ENCODE assay signal across 21 cellular contexts in genomic region chr4:67674098-67674497, GRCh38. TPM values are rescaled to one million over a fixed set of nuclear protein-coding genes. Genes with fewer than 3 reads are reported as not detected.
DNase-seq lines count a peak whose midpoint lies in the region; ATAC-seq and TF ChIP-seq lines count a peak whose summit lies in the region.
"Had no signal": no experiment of that assay in that cellular context is flagged by ENCODE, and none has a peak within 500 bp of the region (broad histone marks: within the 10 kb centered on the region; RNA-seq: fewer than 3 reads in every experiment).

No MANE protein-coding gene starts in this region.

- dilution Hi-C loops in mammary epithelial cell (cut with HindIII; ENCODE audit: low sequenced_read_pairs), result no loop called here

- no peak overlapping the region for H3K27ac Mint-ChIP-seq in mesothelial cell of epicardium
- H3K27ac Mint-ChIP-seq: activated naive CD4-positive, alpha-beta T cell treated with anti-CD3 and anti-CD28 coated beads, Interleukin-2, amount 10 ng/mL, durations not matched to agents 7 days and 5 days; CD4-positive, CD25-positive, alpha-beta regulatory T cell had no signal

- no peaks in the 10 kb centered on the region for H3K9me3 ChIP-seq in mammary epithelial cell (replicated peaks; ENCODE audit: insufficient read depth, low read length)
- H3K9me3 ChIP-seq in esophagus squamous epithelium, result no peaks in the 10 kb centered on the region
- H3K9me3 ChIP-seq: spleen, suprapubic skin had no signal

- H3K27me3 Mint-ChIP-seq in mesothelial cell of epicardium (ENCODE audit: low read depth), result no peaks in the 10 kb centered on the region
- H3K27me3 Mint-ChIP-seq: activated naive CD4-positive, alpha-beta T cell treated with anti-CD3 and anti-CD28 coated beads, Interleukin-2, amount 10 ng/mL, durations not matched to agents 7 days and 5 days; CD4-positive, CD25-positive, alpha-beta regulatory T cell had no signal

- no peak overlapping the region for H3K4me3 ChIP-seq in mammary epithelial cell (replicated peaks in 1 of 3; ENCODE audit: insufficient read depth in 1 of 3, low read depth in 2 of 3, low read length in 3 of 3)
- no peak overlapping the region for H3K4me3 ChIP-seq in dorsolateral prefrontal cortex
- H3K4me3 ChIP-seq in esophagus squamous epithelium, result no peak overlapping the region
- H3K4me3 ChIP-seq: spleen, suprapubic skin had no signal

- H3K4me2 ChIP-seq in mammary epithelial cell (ENCODE audit: insufficient read depth, low read depth, low read length), result no peak overlapping the region

- in situ Hi-C loops in mammary epithelial cell (cut with MboI; ENCODE audit: low sequenced_read_pairs in 2 of 2), result no loop called here

- H3K36me3 Mint-ChIP-seq in mesothelial cell of epicardium, result peaks cover 45% of the 10 kb centered on the region

- H2AFZ ChIP-seq in mammary epithelial cell (ENCODE audit: low read depth, low read length), result no peak overlapping the region

- peaks cover 7% of the 10 kb centered on the region for H3K79me2 ChIP-seq in mammary epithelial cell (ENCODE audit: insufficient read depth, low read length)

- ATAC-seq in GM19351 (IDR thresholded peaks at IDR 0.05; ENCODE audit: unreplicated experiment), result no peak
- ATAC-seq: left cardiac atrium had no signal

- H3K9ac ChIP-seq in mammary epithelial cell (ENCODE audit: insufficient read depth, low read length), result no peak overlapping the region

- intact Hi-C loops in mammary epithelial cell (cut with micrococcal nuclease) (loop anchor here (5.0 kb wide), 1 partner anchor 47 kb away; no protein-coding TSS in a partner anchor), dorsolateral prefrontal cortex (cut with DNase I) (no loop called here), esophagus squamous epithelium (cut with DNase I) (no loop called here)

- H3K4me1 ChIP-seq in mammary epithelial cell (ENCODE audit: insufficient read depth, low read length), result no peaks in the 10 kb centered on the region
- no peaks in the 10 kb centered on the region for H3K4me1 ChIP-seq in esophagus squamous epithelium
- H3K4me1 ChIP-seq: spleen, suprapubic skin had no signal

- DNase-seq in EH (ENCODE audit: low read depth) (peak; percentile 11), NAMALWA (ENCODE audit: low spot score) (peak; percentile 21), dedifferentiated amniotic fluid mesenchymal stem cell (ENCODE audit: extremely low spot score) (peak; percentile 12), mesothelial cell of epicardium (ENCODE audit: low spot score in 2 of 2, unreplicated experiment in 2 of 2) (no peak), mammary epithelial cell (no peak), dorsolateral prefrontal cortex (no peak), esophagus squamous epithelium (lab: John Stamatoyannopoulos, UW) (no peak)
- DNase-seq: activated CD4-positive, alpha-beta T cell treated with anti-CD3 and anti-CD28 coated beads, Interleukin-2, amount 50 U/mL, for 4 hours; activated naive CD4-positive, alpha-beta T cell treated with anti-CD3 and anti-CD28 coated beads, Interleukin-2, amount 10 ng/mL, durations not matched to agents 7 days and 5 days; hypothalamus; left cardiac atrium; midbrain; NCI-H1048; NCI-H2029 treated with DMSO at 0.1 percent for 48 hours; NCI-H510A; Right ventricle myocardium superior; spleen; stimulated activated CD8-positive, alpha-beta memory T cell treated with anti-CD3 and anti-CD28 coated beads, Interleukin-4, amount 100 ng/mL, for 48 hours had no signal

- H3K27me3 ChIP-seq in mammary epithelial cell (ENCODE audit: insufficient read depth, low read length) (no peaks in the 10 kb centered on the region), dorsolateral prefrontal cortex (no peaks in the 10 kb centered on the region), esophagus squamous epithelium (no peaks in the 10 kb centered on the region)
- H3K27me3 ChIP-seq: spleen, suprapubic skin had no signal

- no peak overlapping the region for H3K4me3 Mint-ChIP-seq in mesothelial cell of epicardium
- H3K4me3 Mint-ChIP-seq: activated naive CD4-positive, alpha-beta T cell treated with anti-CD3 and anti-CD28 coated beads, Interleukin-2, amount 10 ng/mL, durations not matched to agents 7 days and 5 days; CD4-positive, CD25-positive, alpha-beta regulatory T cell had no signal

- H3K27ac ChIP-seq in mammary epithelial cell (ENCODE audit: insufficient read depth, low read depth, low read length), result no peak overlapping the region
- no peak overlapping the region for H3K27ac ChIP-seq in dorsolateral prefrontal cortex
- H3K27ac ChIP-seq in esophagus squamous epithelium, result no peak overlapping the region
- H3K27ac ChIP-seq: spleen, suprapubic skin had no signal

- H3K4me1 Mint-ChIP-seq in mesothelial cell of epicardium, result no peaks in the 10 kb centered on the region
- H3K4me1 Mint-ChIP-seq: activated naive CD4-positive, alpha-beta T cell treated with anti-CD3 and anti-CD28 coated beads, Interleukin-2, amount 10 ng/mL, durations not matched to agents 7 days and 5 days had no signal

- H3K9me3 Mint-ChIP-seq in mesothelial cell of epicardium, result peaks cover 10% of the 10 kb centered on the region
- H3K9me3 Mint-ChIP-seq: activated naive CD4-positive, alpha-beta T cell treated with anti-CD3 and anti-CD28 coated beads, Interleukin-2, amount 10 ng/mL, durations not matched to agents 7 days and 5 days had no signal

- WGBS in mammary epithelial cell (ENCODE audit: low coverage, missing lambda C conversion rate), result 100% methylated on average over 2 of the region's 2 CpGs
- WGBS in esophagus squamous epithelium, 2 donors, result 97 to 100% methylated on average over 2 of the region's 2 CpGs

- peak; percentile 29 for TF ChIP-seq CTCF in mesothelial cell of epicardium (IDR thresholded peaks at IDR 0.05; ENCODE audit: unreplicated experiment)
- peak in 1 of 2 donors; percentile 4 for TF ChIP-seq CTCF in mammary epithelial cell (conservative IDR thresholded peaks at IDR 0.05 in 1 of 2, IDR thresholded peaks at IDR 0.05 in 1 of 2; ENCODE audit: extremely low read depth in 1 of 2, insufficient read depth in 1 of 2, low read depth in 1 of 2, low read length in 2 of 2)
- no peak for TF ChIP-seq CTCF in dorsolateral prefrontal cortex (IDR thresholded peaks at IDR 0.05 in 54 of 56, conservative IDR thresholded peaks at IDR 0.05 in 2 of 56; ENCODE audit: low read depth in 1 of 56, partially characterized antibody in 56 of 56)
- TF ChIP-seq CTCF in esophagus squamous epithelium (IDR thresholded peaks at IDR 0.05), result no peak

- H4K20me1 ChIP-seq in mammary epithelial cell (ENCODE audit: insufficient read depth, low read length), result no peaks in the 10 kb centered on the region

- no peak for TF ChIP-seq POLR2A in esophagus squamous epithelium (IDR thresholded peaks at IDR 0.05)

- peaks cover 57% of the 10 kb centered on the region for H3K36me3 ChIP-seq in mammary epithelial cell (ENCODE audit: insufficient read depth, low read length)
- peaks cover 13 to 89% (median 17%) of the 10 kb centered on the region in 3 donors for H3K36me3 ChIP-seq in esophagus squamous epithelium

- BruUV-seq in mammary epithelial cell (replicated peaks; lab: Mats Ljungman, UMichigan), result no TSS peak

- CTCF ChIA-PET in mammary epithelial cell (lab: Charles Lee; ENCODE audit: low non-redundant PET), result interaction anchor here (0.6 kb wide), 1 partner anchor 39 kb away, joined by 3 read pairs; no protein-coding TSS in a partner anchor

RNA-seq across cellular contexts. Expression of gene UBA6, which starts 26.9 kb away (rescaled TPM):
- total RNA-seq in mesothelial cell of epicardium (81.1 to 88.6 TPM (median 82.3 TPM) in 3 replicates), mammary epithelial cell (100 to 1,000 TPM; 178 to 203 TPM), dorsolateral prefrontal cortex (10 to 100 TPM; 43.0 to 80.2 (median 60.7) TPM), esophagus squamous epithelium (100 to 1,000 TPM in 1 of 4 donors, 10 to 100 TPM in 3; 51.5 to 103 (median 87.8) TPM)
- 143 TPM for polyA plus RNA-seq in mammary epithelial cell
- 130 TPM for polyA minus RNA-seq in mammary epithelial cell

Comparison
In these comparisons a context has a peak if more than half of its experiments do, and no peak if none do; other contexts are left out.
1. DNase-seq: peak in EH (single experiment), NAMALWA (single experiment) and dedifferentiated amniotic fluid mesenchymal stem cell (single experiment); none in mesothelial cell of epicardium (0 of 2), mammary epithelial cell (single experiment), dorsolateral prefrontal cortex (0 of 10) and esophagus squamous epithelium (single experiment).